8 cellular contexts compared by ENCODE assay signal in the genomic region with DNA sequence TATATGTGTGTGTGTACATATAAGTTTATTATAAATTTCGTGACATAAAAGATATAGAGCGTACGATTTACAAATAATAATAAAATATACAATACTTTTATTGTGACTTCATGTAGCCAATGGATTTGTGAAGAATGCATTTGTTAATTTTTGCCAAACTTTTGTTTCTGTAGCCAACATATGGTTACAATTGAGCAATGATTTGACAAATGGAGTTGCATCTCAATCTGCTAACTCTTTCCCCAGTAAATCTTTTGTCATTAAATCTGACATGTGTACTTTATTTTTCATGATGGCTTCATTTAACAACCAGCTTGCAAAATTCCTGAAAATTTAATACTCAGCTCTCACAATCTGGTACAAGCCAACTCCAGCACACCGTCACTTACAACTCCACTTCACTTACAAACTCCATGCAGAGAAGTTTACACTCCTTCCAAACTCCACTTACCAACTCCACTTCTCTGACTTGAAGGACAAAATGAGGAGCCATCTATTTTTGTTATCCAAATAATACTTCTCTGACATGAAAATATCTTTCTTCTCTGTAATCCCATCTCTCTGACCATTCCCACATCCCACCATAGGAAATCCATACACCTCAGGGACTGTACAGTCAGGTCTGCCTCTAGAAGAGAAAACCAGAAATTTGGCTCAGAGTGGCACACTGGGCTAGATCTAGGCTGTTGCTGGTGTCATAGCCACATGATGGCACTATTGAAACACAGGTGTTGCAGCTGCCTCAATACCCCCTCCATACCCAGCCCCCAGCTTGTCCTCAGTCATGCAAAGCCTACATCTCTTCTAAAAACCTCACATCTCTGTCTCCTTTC. TPM values are rescaled to one million over a fixed set of nuclear protein-coding genes. Genes with fewer than 3 reads are reported as not detected.
DNase-seq lines count a peak whose midpoint lies in the region; ATAC-seq and TF ChIP-seq lines count a peak whose summit lies in the region.

No MANE protein-coding gene starts in this region.

- H3K4me1 ChIP-seq in naive thymus-derived CD4-positive, alpha-beta T cell (ENCODE audit: control insufficient read depth in 2 of 2, insufficient read depth in 2 of 2, low read length in 2 of 2), result no peaks in the 10 kb centered on the region
- H3K4me1 ChIP-seq in suprapubic skin, result peaks cover 6% of the 10 kb centered on the region

- no peaks in the 10 kb centered on the region for H3K9me3 ChIP-seq in naive thymus-derived CD4-positive, alpha-beta T cell (ENCODE audit: control insufficient read depth in 2 of 3, low read length in 3 of 3)
- no peaks in the 10 kb centered on the region for H3K9me3 ChIP-seq in suprapubic skin

- TF ChIP-seq CTCF in AG09309 (IDR thresholded peaks at IDR 0.05; ENCODE audit: control insufficient read depth, insufficient read depth, low read depth, low read length, missing control alignments) (peak; percentile 58), GM12872 (IDR thresholded peaks at IDR 0.05; ENCODE audit: insufficient read depth, low read depth, low read length) (peak; percentile 65), suprapubic skin (IDR thresholded peaks at IDR 0.05) (no peak)

- H3K4me3 Mint-ChIP-seq in naive thymus-derived CD4-positive, alpha-beta T cell, result no peak overlapping the region

- H3K4me1 Mint-ChIP-seq in naive thymus-derived CD4-positive, alpha-beta T cell, result no peaks in the 10 kb centered on the region

- no peak for TF ChIP-seq POLR2A in suprapubic skin (IDR thresholded peaks at IDR 0.05)

- no peak overlapping the region for H3K27ac ChIP-seq in naive thymus-derived CD4-positive, alpha-beta T cell (ENCODE audit: low read depth, low read length)
- H3K27ac ChIP-seq in suprapubic skin, result no peak overlapping the region

- POLR2A ChIA-PET in naive thymus-derived CD4-positive, alpha-beta T cell (lab: Charles Lee), result no interaction called here

- CTCF ChIA-PET in naive thymus-derived CD4-positive, alpha-beta T cell (lab: Charles Lee), result no interaction called here

- H3K27ac Mint-ChIP-seq in naive thymus-derived CD4-positive, alpha-beta T cell, result no peak overlapping the region

- DNase-seq in AG09309 (ENCODE audit: low read depth) (no peak), NCI-H345 treated with DMSO at 0.1 percent for 48 hours (lab: John Stamatoyannopoulos, UW; ENCODE audit: unreplicated experiment) (peak; percentile 13), cerebellar cortex (ENCODE audit: low spot score) (peak; percentile 18), suprapubic skin (ENCODE audit: low spot score in 2 of 2) (no peak)
- peak in 3 of 9 donors; percentile 3 to 8 (median 7) for DNase-seq in naive thymus-derived CD4-positive, alpha-beta T cell
- DNase-seq in stimulated activated CD4-positive, alpha-beta T cell treated with anti-CD3 and anti-CD28 coated beads, Interleukin-4, amount 100 ng/mL, for 4 hours, result no peak

- no peaks in the 10 kb centered on the region for H3K36me3 ChIP-seq in naive thymus-derived CD4-positive, alpha-beta T cell (ENCODE audit: control insufficient read depth in 2 of 3, insufficient read depth in 3 of 3, low read length in 3 of 3)
- H3K36me3 ChIP-seq in suprapubic skin, result no peaks in the 10 kb centered on the region

- H3K27me3 Mint-ChIP-seq in naive thymus-derived CD4-positive, alpha-beta T cell, result peaks cover 0 to 12% (median 12%) of the 10 kb centered on the region in 5 donors

- H3K4me3 ChIP-seq in AG09309 (ENCODE audit: control insufficient read depth, low read depth, low read length) (no peak overlapping the region), suprapubic skin (no peak overlapping the region)
- H3K4me3 ChIP-seq in naive thymus-derived CD4-positive, alpha-beta T cell (ENCODE audit: low read length), result no peak overlapping the region

- WGBS in suprapubic skin, result 57% methylated on average over 4 of the region's 4 CpGs

- peaks cover 0 to 15% (median 5%) of the 10 kb centered on the region in 11 donors for H3K9me3 Mint-ChIP-seq in naive thymus-derived CD4-positive, alpha-beta T cell

- no peak for TF ChIP-seq EP300 in suprapubic skin (IDR thresholded peaks at IDR 0.05)

- ATAC-seq in naive thymus-derived CD4-positive, alpha-beta T cell, result peak; percentile 42
- ATAC-seq in HG03159 (IDR thresholded peaks at IDR 0.05; ENCODE audit: unreplicated experiment), result no peak

- peaks cover 0 to 8% (median 4%) of the 10 kb centered on the region in 5 donors for H3K36me3 Mint-ChIP-seq in naive thymus-derived CD4-positive, alpha-beta T cell

- peaks cover 0 to 2% of the 10 kb centered on the region in 2 donors for H3K27me3 ChIP-seq in naive thymus-derived CD4-positive, alpha-beta T cell (ENCODE audit: control insufficient read depth in 2 of 2, insufficient read depth in 2 of 2, low read length in 2 of 2)
- H3K27me3 ChIP-seq in suprapubic skin, result no peaks in the 10 kb centered on the region

- intact Hi-C loops in naive thymus-derived CD4-positive, alpha-beta T cell (cut with micrococcal nuclease), result loop anchor here in 1 of 2 donors (5.0 kb wide), 1 partner anchor 233 kb away; no protein-coding TSS in a partner anchor

RNA-seq across cellular contexts. Expression of a gene that starts 26.6 kb away (rescaled TPM):
- 10 to 100 TPM in 3 of 5 experiments, 1 to 10 TPM in 2; 8.0 to 16.5 (median 14.3) TPM for total RNA-seq in naive thymus-derived CD4-positive, alpha-beta T cell
- polyA plus RNA-seq in naive thymus-derived CD4-positive, alpha-beta T cell, result 10 to 100 TPM; 44.0 to 46.2 TPM
- 10 to 100 TPM; 27.9 to 35.2 (median 30.2) TPM for total RNA-seq in suprapubic skin

RNA-seq across cellular contexts. Expression of a gene that starts 50.7 kb away (rescaled TPM):
- total RNA-seq in naive thymus-derived CD4-positive, alpha-beta T cell, result 100 to 1,000 TPM in 3 of 5 experiments, 10 to 100 TPM in 2; 69.4 to 111 (median 108) TPM
- 100 to 1,000 TPM; 112 TPM for polyA plus RNA-seq in naive thymus-derived CD4-positive, alpha-beta T cell
- 10 to 100 TPM; 67.5 to 98.3 (median 84.5) TPM for total RNA-seq in suprapubic skin

Comparison
In these comparisons a context has a peak if more than half of its experiments do, and no peak if none do; other contexts are left out.
1. DNase-seq: peak in NCI-H345 treated with DMSO at 0.1 percent for 48 hours (single experiment) and cerebellar cortex (single experiment); none in AG09309 (single experiment), suprapubic skin (0 of 2) and stimulated activated CD4-positive, alpha-beta T cell treated with anti-CD3 and anti-CD28 coated beads, Interleukin-4, amount 100 ng/mL, for 4 hours (0 of 2).
2. CTCF ChIP-seq: peak in AG09309 (single experiment) and GM12872 (single experiment); none in suprapubic skin (0 of 2).